ENCODE assay signal across 9 cellular contexts in genomic region chr11:35139883-35140282, GRCh38. TPM values are rescaled to one million over a fixed set of nuclear protein-coding genes. Genes with fewer than 3 reads are reported as not detected.
DNase-seq lines count a peak whose midpoint lies in the region; ATAC-seq and TF ChIP-seq lines count a peak whose summit lies in the region.
"Had no signal": no experiment of that assay in that cellular context is flagged by ENCODE, and none has a peak within 500 bp of the region (broad histone marks: within the 10 kb centered on the region; RNA-seq: fewer than 3 reads in every experiment).

No MANE protein-coding gene starts in this region.

- TF ChIP-seq CTCF in WI38 (IDR thresholded peaks at IDR 0.05; ENCODE audit: low read depth, low read length) (no peak), left ventricle myocardium inferior (IDR thresholded peaks at IDR 0.05; ENCODE audit: borderline replicate concordance) (no peak)

- CTCF ChIA-PET in HEK293T (lab: Yijun Ruan, JAX), result no interaction called here

- H3K4me3 Mint-ChIP-seq in stimulated activated effector memory CD8-positive, alpha-beta T cell treated with anti-CD3 and anti-CD28 coated beads, Interleukin-12 subunit alpha, Interleukin-12 subunit beta, amount 100 ng/mL, for 72 hours, result peak overlapping the region; percentile 82

- ATAC-seq in stimulated activated effector memory CD8-positive, alpha-beta T cell treated with anti-CD3 and anti-CD28 coated beads, Interleukin-12 subunit alpha, Interleukin-12 subunit beta, amount 100 ng/mL, for 72 hours, result no peak
- ATAC-seq in left lobe of liver, result no peak

- H3K4me1 ChIP-seq in left ventricle myocardium inferior, result peaks cover 35% of the 10 kb centered on the region

- no peaks in the 10 kb centered on the region for H3K36me3 ChIP-seq in left ventricle myocardium inferior

- H3K27me3 ChIP-seq in left ventricle myocardium inferior (ENCODE audit: low read depth), result peaks cover 18% of the 10 kb centered on the region

- H3K36me3 Mint-ChIP-seq in stimulated activated effector memory CD8-positive, alpha-beta T cell treated with anti-CD3 and anti-CD28 coated beads, Interleukin-12 subunit alpha, Interleukin-12 subunit beta, amount 100 ng/mL, for 72 hours, result peaks cover 70% of the 10 kb centered on the region

- POLR2A ChIA-PET in HEK293T (lab: Yijun Ruan, JAX), result no interaction called here

- intact Hi-C loops in left ventricle myocardium inferior (cut with micrococcal nuclease), result no loop called here

- peaks cover 59% of the 10 kb centered on the region for H3K4me1 Mint-ChIP-seq in stimulated activated effector memory CD8-positive, alpha-beta T cell treated with anti-CD3 and anti-CD28 coated beads, Interleukin-12 subunit alpha, Interleukin-12 subunit beta, amount 100 ng/mL, for 72 hours

- H3K27ac ChIP-seq in left ventricle myocardium inferior (replicated peaks), result peak overlapping the region; percentile 76
- H3K27ac ChIP-seq: C4-2B had no signal

- H3K9me3 Mint-ChIP-seq in stimulated activated effector memory CD8-positive, alpha-beta T cell treated with anti-CD3 and anti-CD28 coated beads, Interleukin-12 subunit alpha, Interleukin-12 subunit beta, amount 100 ng/mL, for 72 hours, result no peaks in the 10 kb centered on the region

- peak overlapping the region; percentile 91 for H3K27ac Mint-ChIP-seq in stimulated activated effector memory CD8-positive, alpha-beta T cell treated with anti-CD3 and anti-CD28 coated beads, Interleukin-12 subunit alpha, Interleukin-12 subunit beta, amount 100 ng/mL, for 72 hours

- DNase-seq in NCI-H1092 treated with DMSO at 0.1 percent for 48 hours (lab: John Stamatoyannopoulos, UW) (peak; percentile 14), NCI-H1092 (lab: John Stamatoyannopoulos, UW) (no peak), left ventricle myocardium inferior (no peak), HuH-7.5 (ENCODE audit: low spot score) (no peak), left lobe of liver (ENCODE audit: low spot score) (no peak), HEK293T (ENCODE audit: extremely low spot score) (no peak)
- peak in 1 of 2 donors; percentile 55 for DNase-seq in stimulated activated effector memory CD8-positive, alpha-beta T cell treated with anti-CD3 and anti-CD28 coated beads, Interleukin-12 subunit alpha, Interleukin-12 subunit beta, amount 100 ng/mL, for 72 hours (ENCODE audit: low spot score in 2 of 2)

- H3K4me3 ChIP-seq in WI38 (ENCODE audit: low read depth, low read length) (peak overlapping the region; percentile 100), left ventricle myocardium inferior (peak overlapping the region; percentile 78)

- H3K9me3 ChIP-seq in left ventricle myocardium inferior (replicated peaks), result no peaks in the 10 kb centered on the region

TF ChIP-seq in HEK293T, 16 proteins besides CTCF, POLR2A, EP300 and RAD21:
- TF ChIP-seq TARDBP (IDR thresholded peaks at IDR 0.05) (no peak), NFRKB (IDR thresholded peaks at IDR 0.05) (no peak), PKNOX1 (IDR thresholded peaks at IDR 0.05) (no peak), ELF4 (IDR thresholded peaks at IDR 0.05) (no peak), ARNT (IDR thresholded peaks at IDR 0.05) (no peak), SUZ12 (IDR thresholded peaks at IDR 0.05) (no peak), FOXM1 (IDR thresholded peaks at IDR 0.05; ENCODE audit: borderline replicate concordance) (no peak), FOXK2 (IDR thresholded peaks at IDR 0.05) (no peak), BHLHE40 (IDR thresholded peaks at IDR 0.05; ENCODE audit: borderline replicate concordance) (no peak), L3MBTL2 (conservative IDR thresholded peaks at IDR 0.05) (no peak), CTBP1 (IDR thresholded peaks at IDR 0.05; ENCODE audit: borderline replicate concordance) (no peak)

RNA-seq across cellular contexts. Expression of gene CD44, which starts 0.9 kb away (rescaled TPM):
- 14.0 TPM for total RNA-seq in left ventricle myocardium inferior
- 11.7 TPM for total RNA-seq in left lobe of liver
